ENCODE assay signal across 8 cellular contexts in the genomic region with DNA sequence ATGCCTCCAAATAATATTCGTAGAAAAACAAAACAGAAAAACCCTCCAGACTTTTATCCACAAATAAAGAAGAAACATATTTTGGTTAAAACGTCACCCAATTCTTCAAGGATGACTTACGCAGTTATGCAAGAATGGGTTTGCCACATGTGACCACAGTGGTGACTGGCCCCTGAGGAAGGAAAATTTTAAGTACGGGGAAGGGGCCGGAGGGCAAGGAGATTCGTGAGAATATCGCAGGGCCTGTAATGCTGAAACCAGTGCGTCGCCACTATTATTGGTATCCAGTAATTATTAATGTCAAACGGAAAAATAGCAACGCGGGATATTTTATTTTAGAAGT. TPM values are rescaled to one million over a fixed set of nuclear protein-coding genes. Genes with fewer than 3 reads are reported as not detected.
A peak's percentile ranks its signal among the peaks of the same experiment; 100 is the strongest.
DNase-seq lines count a peak whose midpoint lies in the region; ATAC-seq lines count a peak whose summit lies in the region.

No MANE protein-coding gene starts in this region.

- H3K27ac Mint-ChIP-seq in naive B cell, result peak overlapping the region in 5 of 6 donors; percentile 89 to 96 (median 93)

- no peaks in the 10 kb centered on the region for H3K27me3 Mint-ChIP-seq in naive B cell

- H3K4me1 Mint-ChIP-seq in naive B cell, result peaks cover 16 to 25% (median 22%) of the 10 kb centered on the region in 3 donors

- DNase-seq in DMS53 (lab: John Stamatoyannopoulos, UW) (peak; percentile 60), DMS53 treated with DMSO at 0.1 percent for 48 hours (lab: John Stamatoyannopoulos, UW; ENCODE audit: unreplicated experiment) (no peak), SKM-1 treated with dmso at 0.1 percent for 144 hours (lab: John Stamatoyannopoulos, UW; ENCODE audit: unreplicated experiment) (peak; percentile 74), epidermal melanocyte (ENCODE audit: insufficient read length, low spot score) (peak; percentile 77), naive B cell (no peak), NCI-H1930 (lab: John Stamatoyannopoulos, UW) (no peak)

- peaks cover 0 to 2% (median 0%) of the 10 kb centered on the region in 7 donors for H3K9me3 Mint-ChIP-seq in naive B cell

- H3K4me3 Mint-ChIP-seq in naive B cell, result peak overlapping the region; percentile 90 to 98 (median 96)

- ATAC-seq in HG03103 (IDR thresholded peaks at IDR 0.05; ENCODE audit: low read depth, unreplicated experiment) (peak; percentile 10), naive B cell (ENCODE audit: low read depth in 2 of 2) (peak; percentile 15 to 24), GM19351 (IDR thresholded peaks at IDR 0.05; ENCODE audit: unreplicated experiment) (no peak)

- H3K36me3 Mint-ChIP-seq in naive B cell, result peaks cover 0 to 8% of the 10 kb centered on the region in 2 donors

RNA-seq across cellular contexts. Expression of a gene that starts 0.6 kb away (rescaled TPM):
- polyA plus RNA-seq in naive B cell (ENCODE audit: low read depth in 6 of 6), result 100 to 1,000 TPM; 114 to 144 (median 132) TPM

RNA-seq across cellular contexts. Expression of a gene that starts 36.5 kb away (rescaled TPM):
- 10 to 100 TPM; 13.5 to 24.0 (median 21.2) TPM for polyA plus RNA-seq in naive B cell (ENCODE audit: low read depth in 6 of 6)

RNA-seq across cellular contexts. Expression of a gene that starts 56.4 kb away (rescaled TPM):
- polyA plus RNA-seq in naive B cell (ENCODE audit: low read depth in 6 of 6), result 10 to 100 TPM in 4 of 6 donors, 1 to 10 TPM in 2; 7.8 to 20.8 (median 11.1) TPM

Comparison
In these comparisons a context has a peak if more than half of its experiments do, and no peak if none do; other contexts are left out.
1. DNase-seq: peak in DMS53 (single experiment), SKM-1 treated with dmso at 0.1 percent for 144 hours (single experiment) and epidermal melanocyte (single experiment); none in DMS53 treated with DMSO at 0.1 percent for 48 hours (single experiment), naive B cell (single experiment) and NCI-H1930 (0 of 2).